ENCODE assay signal across 8 cellular contexts in the genomic region with DNA sequence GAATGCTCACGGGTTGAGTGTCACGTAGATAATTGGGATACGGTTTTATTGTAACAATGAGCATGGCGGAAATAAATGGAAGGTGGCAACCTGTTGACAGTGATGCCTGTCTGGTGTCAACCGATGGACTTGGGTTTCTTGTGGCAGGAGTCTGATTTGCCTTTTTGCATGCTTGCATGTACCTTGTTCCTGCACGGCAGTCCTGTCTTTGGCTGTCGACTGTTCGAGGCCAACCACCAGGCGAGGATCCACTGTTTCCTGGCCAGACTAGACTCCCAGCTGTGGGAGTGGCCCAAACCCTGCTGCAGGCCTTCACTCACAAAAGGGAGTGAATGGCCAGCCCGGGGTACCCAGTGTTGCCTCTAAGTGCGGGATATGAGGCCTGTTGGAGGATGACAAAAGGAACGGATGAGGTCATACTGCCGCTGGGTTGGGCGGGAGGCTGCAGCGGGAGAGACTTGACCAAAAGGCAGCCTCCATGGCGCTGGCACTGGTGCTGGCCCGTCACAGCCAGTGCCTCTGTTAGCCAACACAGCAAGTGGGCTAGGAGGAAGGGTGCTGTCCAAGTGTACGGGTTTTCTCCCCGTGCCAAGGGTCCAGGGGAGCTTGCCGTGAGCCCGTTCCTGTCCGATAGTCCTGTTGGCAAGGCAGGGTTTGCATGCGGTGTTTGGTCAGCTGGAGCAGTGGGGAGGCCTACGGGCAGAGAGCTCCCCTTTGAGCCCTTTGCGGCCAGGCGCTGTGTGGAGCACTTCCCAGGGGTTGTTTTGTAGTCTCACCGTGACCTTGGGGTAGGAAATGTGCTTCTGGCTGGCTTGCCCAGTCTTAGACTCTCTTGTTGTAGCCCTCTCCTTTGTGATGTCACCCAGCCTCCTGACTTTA. TPM values are rescaled to one million over a fixed set of nuclear protein-coding genes. Genes with fewer than 3 reads are reported as not detected.
A peak's percentile ranks its signal among the peaks of the same experiment; 100 is the strongest.
DNase-seq lines count a peak whose midpoint lies in the region; ATAC-seq and TF ChIP-seq lines count a peak whose summit lies in the region.

No MANE protein-coding gene starts in this region.

- intact Hi-C loops in CD8-positive, alpha-beta T cell (cut with DNase I, micrococcal nuclease), result loop anchor here (1.0 kb wide), 7 partner anchors 10 to 218 kb away; a partner anchor contains a TSS

- H4K20me1 ChIP-seq in SU-DHL-6 (ENCODE audit: low read depth, low read length), result no peaks in the 10 kb centered on the region

- CTCF ChIA-PET in CD8-positive, alpha-beta T cell (lab: Charles Lee), result no interaction called here

- H3K79me2 ChIP-seq in SU-DHL-6 (ENCODE audit: insufficient read depth, low read length), result peaks cover 51% of the 10 kb centered on the region

- H3K9me3 ChIP-seq in CD8-positive, alpha-beta T cell (ENCODE audit: low read length), result no peaks in the 10 kb centered on the region
- H3K9me3 ChIP-seq in SU-DHL-6 (ENCODE audit: insufficient read depth, low read length), result no peaks in the 10 kb centered on the region
- no peaks in the 10 kb centered on the region for H3K9me3 ChIP-seq in mesodermal cell (ENCODE audit: control insufficient read depth, low read length)

- 12 to 15% methylated on average over 23 to 25 of the region's 27 CpGs for WGBS in mesodermal cell (ENCODE audit: insufficient coverage in 2 of 2), 2 experiments

- POLR2A ChIA-PET in CD8-positive, alpha-beta T cell (lab: Charles Lee), result interaction anchor here (0.6 kb wide), 1 partner anchor 358 kb away, joined by 5 read pairs; a partner anchor contains a TSS

- H3K27ac Mint-ChIP-seq in CD8-positive, alpha-beta T cell, result peak overlapping the region; percentile 78
- peak overlapping the region; percentile 35 to 90 for H3K27ac Mint-ChIP-seq in effector memory CD8-positive, alpha-beta T cell
- peak overlapping the region; percentile 76 for H3K27ac Mint-ChIP-seq in type B pancreatic cell

- ATAC-seq in CD8-positive, alpha-beta T cell, result peak; percentile 1
- ATAC-seq in effector memory CD8-positive, alpha-beta T cell (replicated peaks), result no peak

- H3K27me3 Mint-ChIP-seq in CD8-positive, alpha-beta T cell (ENCODE audit: low read depth), result no peaks in the 10 kb centered on the region
- H3K27me3 Mint-ChIP-seq in effector memory CD8-positive, alpha-beta T cell, result no peaks in the 10 kb centered on the region
- no peaks in the 10 kb centered on the region for H3K27me3 Mint-ChIP-seq in type B pancreatic cell

- H3K9me3 Mint-ChIP-seq in CD8-positive, alpha-beta T cell, result no peaks in the 10 kb centered on the region
- H3K9me3 Mint-ChIP-seq in effector memory CD8-positive, alpha-beta T cell, result no peaks in the 10 kb centered on the region
- H3K9me3 Mint-ChIP-seq in type B pancreatic cell, result no peaks in the 10 kb centered on the region

- H3K4me3 Mint-ChIP-seq in CD8-positive, alpha-beta T cell, result peak overlapping the region; percentile 81
- peak overlapping the region; percentile 56 to 89 for H3K4me3 Mint-ChIP-seq in effector memory CD8-positive, alpha-beta T cell
- peak overlapping the region; percentile 95 for H3K4me3 Mint-ChIP-seq in type B pancreatic cell

- peak overlapping the region; percentile 49 for H3K27ac ChIP-seq in CD8-positive, alpha-beta T cell (ENCODE audit: low read depth, low read length)
- H3K27ac ChIP-seq in SU-DHL-6 (ENCODE audit: low read depth, low read length), result peak overlapping the region; percentile 67
- peak overlapping the region; percentile 92 for H3K27ac ChIP-seq in mesodermal cell (ENCODE audit: low read depth, low read length, severe bottlenecking)

- H3K4me2 ChIP-seq in SU-DHL-6 (ENCODE audit: low read depth, low read length, poor library complexity, severe bottlenecking), result peak overlapping the region; percentile 86

- H3K9ac ChIP-seq in SU-DHL-6 (ENCODE audit: low read length), result peak overlapping the region; percentile 84

- peaks cover 49% of the 10 kb centered on the region for H3K4me1 Mint-ChIP-seq in CD8-positive, alpha-beta T cell (ENCODE audit: low read depth)
- H3K4me1 Mint-ChIP-seq in effector memory CD8-positive, alpha-beta T cell (ENCODE audit: low read depth in 2 of 2), result peaks cover 44% of the 10 kb centered on the region in 2 donors
- peaks cover 42% of the 10 kb centered on the region for H3K4me1 Mint-ChIP-seq in type B pancreatic cell (ENCODE audit: unreplicated experiment)

- in situ Hi-C loops in GM13976 (cut with MboI; ENCODE audit: low sequenced_read_pairs, unreplicated experiment), result no loop called here

- H3K4me3 ChIP-seq in CD8-positive, alpha-beta T cell (ENCODE audit: low read depth, low read length), result peak overlapping the region; percentile 99
- H3K4me3 ChIP-seq in HFF-Myc (replicated peaks; ENCODE audit: low read depth, low read length), result peak overlapping the region; percentile 97
- H3K4me3 ChIP-seq in SU-DHL-6 (ENCODE audit: insufficient read depth, low read length, poor library complexity, severe bottlenecking), result peak overlapping the region; percentile 60
- peak overlapping the region; percentile 87 for H3K4me3 ChIP-seq in mesodermal cell (ENCODE audit: extremely low read depth, insufficient read depth, low read length, poor library complexity, severe bottlenecking)

- H2AFZ ChIP-seq in SU-DHL-6 (ENCODE audit: low read depth, low read length, severe bottlenecking), result no peak overlapping the region

- no peak for DNase-seq in CD8-positive, alpha-beta T cell
- no peak for DNase-seq in HFF-Myc (ENCODE audit: extremely low read depth, low read depth)
- no peak for DNase-seq in effector memory CD8-positive, alpha-beta T cell
- no peak for DNase-seq in type B pancreatic cell (ENCODE audit: extremely low spot score, unreplicated experiment)
- no peak for DNase-seq in GM13976 (ENCODE audit: low spot score)
- DNase-seq in stimulated activated naive CD4-positive, alpha-beta T cell treated with Interleukin-2 at 50 U/mL for 16 hours (lab: John Stamatoyannopoulos, UW), result no peak

- H3K36me3 ChIP-seq in CD8-positive, alpha-beta T cell (ENCODE audit: insufficient read depth, low read length), result peaks cover under 1% of the 10 kb centered on the region
- H3K36me3 ChIP-seq in SU-DHL-6 (ENCODE audit: low read length), result no peaks in the 10 kb centered on the region
- peaks cover 25% of the 10 kb centered on the region for H3K36me3 ChIP-seq in mesodermal cell (ENCODE audit: control insufficient read depth, insufficient read depth, low read length)

- no peak for TF ChIP-seq CTCF in CD8-positive, alpha-beta T cell (IDR thresholded peaks at IDR 0.05)
- no peak for TF ChIP-seq CTCF in HFF-Myc (IDR thresholded peaks at IDR 0.05; ENCODE audit: low read depth, low read length, missing control alignments)
- no peak for TF ChIP-seq CTCF in SU-DHL-6 (IDR thresholded peaks at IDR 0.05; ENCODE audit: insufficient read depth, low read length, poor library complexity, severe bottlenecking)
- no peak for TF ChIP-seq CTCF in type B pancreatic cell (conservative IDR thresholded peaks at IDR 0.05)
- TF ChIP-seq CTCF in GM13976 (IDR thresholded peaks at IDR 0.05; ENCODE audit: borderline replicate concordance, control extremely low read depth, extremely low read depth, insufficient read depth, missing control alignments), result no peak

- H3F3A ChIP-seq in SU-DHL-6 (ENCODE audit: insufficient read depth), result 0 out of 2 replicates have a peak, but pooled peaks cover 4% of the 10 kb centered on the region

- peaks cover 12% of the 10 kb centered on the region for H3K36me3 Mint-ChIP-seq in CD8-positive, alpha-beta T cell
- H3K36me3 Mint-ChIP-seq in effector memory CD8-positive, alpha-beta T cell (ENCODE audit: insufficient read depth), result peaks cover 25% of the 10 kb centered on the region
- H3K36me3 Mint-ChIP-seq in type B pancreatic cell, result peaks cover 11% of the 10 kb centered on the region

- H3K27me3 ChIP-seq in CD8-positive, alpha-beta T cell (ENCODE audit: insufficient read depth, low read length), result no peaks in the 10 kb centered on the region
- no peaks in the 10 kb centered on the region for H3K27me3 ChIP-seq in SU-DHL-6 (ENCODE audit: low read length)

- H3K9me2 ChIP-seq in SU-DHL-6 (replicated peaks; ENCODE audit: insufficient read depth, low read length), result no peaks in the 10 kb centered on the region

- peaks cover 18% of the 10 kb centered on the region for H3K4me1 ChIP-seq in CD8-positive, alpha-beta T cell (ENCODE audit: insufficient read depth, low read length)
- H3K4me1 ChIP-seq in mesodermal cell (ENCODE audit: control insufficient read depth, insufficient read depth, low read length, poor library complexity, severe bottlenecking), result peaks cover 13% of the 10 kb centered on the region

RNA-seq across cellular contexts. Expression of a gene that starts 1.0 kb away (rescaled TPM):
- 10 to 100 TPM; 16.9 to 22.1 TPM for total RNA-seq in CD8-positive, alpha-beta T cell
- 17.1 TPM for polyA plus RNA-seq in mesodermal cell (2013, experiment 1 of 2)
- polyA plus RNA-seq in mesodermal cell (2013, experiment 2 of 2), result 15.7 TPM
- total RNA-seq in type B pancreatic cell (ENCODE audit: low replicate concordance), result 39.0 and 61.3 TPM in 2 replicates

RNA-seq across cellular contexts. Expression of a gene that starts 34.9 kb away (rescaled TPM):
- 10 to 100 TPM; 61.5 to 66.2 TPM for total RNA-seq in CD8-positive, alpha-beta T cell
- polyA plus RNA-seq in mesodermal cell (2013, experiment 1 of 2), result 402 TPM
- polyA plus RNA-seq in mesodermal cell (2013, experiment 2 of 2), result 385 TPM
- 129 and 235 TPM in 2 replicates for total RNA-seq in type B pancreatic cell (ENCODE audit: low replicate concordance)

RNA-seq across cellular contexts. Expression of a gene that starts 36.0 kb away (rescaled TPM):
- total RNA-seq in CD8-positive, alpha-beta T cell, result 10 to 100 TPM; 57.8 to 62.8 TPM
- polyA plus RNA-seq in mesodermal cell (2013, experiment 1 of 2), result 22.9 TPM
- polyA plus RNA-seq in mesodermal cell (2013, experiment 2 of 2), result 24.9 TPM
- total RNA-seq in type B pancreatic cell (ENCODE audit: low replicate concordance), result 57.7 and 64.8 TPM in 2 replicates

RNA-seq across cellular contexts. Expression of a gene that starts 50.6 kb away (rescaled TPM):
- total RNA-seq in CD8-positive, alpha-beta T cell, result 10 to 100 TPM; 39.3 to 43.4 TPM
- 49.3 TPM for polyA plus RNA-seq in mesodermal cell (2013, experiment 1 of 2)
- polyA plus RNA-seq in mesodermal cell (2013, experiment 2 of 2), result 40.6 TPM
- 55.2 and 73.6 TPM in 2 replicates for total RNA-seq in type B pancreatic cell (ENCODE audit: low replicate concordance)
